8 cellular contexts compared by ENCODE assay signal in the genomic region with DNA sequence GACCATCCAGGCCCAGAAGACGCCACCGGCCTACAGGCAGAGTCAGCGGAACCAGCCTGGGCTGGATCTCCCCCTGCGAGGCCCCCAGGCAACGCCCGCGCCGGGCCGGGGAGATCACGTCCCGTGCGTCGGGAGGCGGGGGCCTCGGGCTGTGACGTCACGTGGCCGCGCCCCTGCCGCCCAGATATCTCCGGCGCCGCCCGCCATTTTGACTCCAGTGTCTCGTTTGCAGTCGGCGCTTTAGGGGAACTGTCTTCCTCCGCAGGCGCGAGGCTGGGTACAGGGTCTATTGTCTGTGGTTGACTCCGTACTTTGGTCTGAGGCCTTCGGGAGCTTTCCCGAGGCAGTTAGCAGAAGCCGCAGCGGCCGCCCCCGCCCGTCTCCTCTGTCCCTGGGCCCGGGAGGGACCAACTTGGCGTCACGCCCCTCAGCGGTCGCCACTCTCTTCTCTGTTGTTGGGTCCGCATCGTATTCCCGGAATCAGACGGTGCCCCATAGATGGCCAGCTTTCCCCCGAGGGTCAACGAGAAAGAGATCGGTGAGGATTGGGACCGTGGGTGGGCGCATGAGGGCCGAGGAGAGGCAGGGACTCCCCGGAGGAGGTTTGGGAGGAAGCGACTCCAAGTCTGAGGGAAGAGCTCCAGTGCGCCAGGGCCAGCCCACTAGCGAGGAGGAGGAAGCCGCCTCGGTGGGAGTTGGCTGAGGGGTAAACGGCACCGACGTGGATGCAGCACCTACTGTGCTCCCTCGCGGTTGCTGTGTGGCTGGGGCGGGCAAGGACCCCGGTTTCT. TPM values are rescaled to one million over a fixed set of nuclear protein-coding genes. Genes with fewer than 3 reads are reported as not detected.
DNase-seq lines count a peak whose midpoint lies in the region; ATAC-seq and TF ChIP-seq lines count a peak whose summit lies in the region.

A gene with protein sequence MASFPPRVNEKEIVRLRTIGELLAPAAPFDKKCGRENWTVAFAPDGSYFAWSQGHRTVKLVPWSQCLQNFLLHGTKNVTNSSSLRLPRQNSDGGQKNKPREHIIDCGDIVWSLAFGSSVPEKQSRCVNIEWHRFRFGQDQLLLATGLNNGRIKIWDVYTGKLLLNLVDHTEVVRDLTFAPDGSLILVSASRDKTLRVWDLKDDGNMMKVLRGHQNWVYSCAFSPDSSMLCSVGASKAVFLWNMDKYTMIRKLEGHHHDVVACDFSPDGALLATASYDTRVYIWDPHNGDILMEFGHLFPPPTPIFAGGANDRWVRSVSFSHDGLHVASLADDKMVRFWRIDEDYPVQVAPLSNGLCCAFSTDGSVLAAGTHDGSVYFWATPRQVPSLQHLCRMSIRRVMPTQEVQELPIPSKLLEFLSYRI (plus strand): TSS at position 217 of the 791 bp plus-strand sequence. CDS start 282 bp downstream, at position 499.

- no peaks in the 10 kb centered on the region for H3K9me3 ChIP-seq in hepatocyte (ENCODE audit: low read depth)

- peaks cover 47% of the 10 kb centered on the region for H3K79me2 ChIP-seq in hepatocyte

- no peaks in the 10 kb centered on the region for H3K9me2 ChIP-seq in hepatocyte (replicated peaks; ENCODE audit: insufficient read depth)

- ATAC-seq in HG03039 (IDR thresholded peaks at IDR 0.05; ENCODE audit: unreplicated experiment) = peak; percentile 74

- WGBS in hepatocyte (ENCODE audit: low lambda C conversion rate, missing lambda C conversion rate) = 2% methylated on average over 53 of the region's 66 CpGs

- TF ChIP-seq CTCF in hepatocyte (IDR thresholded peaks at IDR 0.05; ENCODE audit: poor library complexity) = peak; percentile 15

- peaks cover 39% of the 10 kb centered on the region for H4K20me1 ChIP-seq in hepatocyte (ENCODE audit: insufficient read depth, poor library complexity, severe bottlenecking)

- H3K27ac ChIP-seq in hepatocyte = peak within 1 kb of the TSS; percentile 100

- H2AFZ ChIP-seq in hepatocyte = peak within 1 kb of the TSS; percentile 53

- H3K4me1 ChIP-seq in hepatocyte (ENCODE audit: insufficient read depth) = peaks cover 28% of the 10 kb centered on the region

- peak within 1 kb of the TSS; percentile 82 for H3K4me2 ChIP-seq in hepatocyte

- peak; percentile 91 for DNase-seq in SIG-M5 treated with dmso at 0.1 percent for 504 hours (lab: John Stamatoyannopoulos, UW; ENCODE audit: unreplicated experiment)
- DNase-seq in SIG-M5 (lab: John Stamatoyannopoulos, UW) = no peak
- DNase-seq in NCI-H2029 treated with DMSO at 0.1 percent for 48 hours (lab: John Stamatoyannopoulos, UW) = peak; percentile 71
- DNase-seq in T1000 (lab: John Stamatoyannopoulos, UW) = peak; percentile 97
- DNase-seq in astrocyte of the hippocampus (ENCODE audit: low read depth, low spot score) = peak; percentile 97
- peak; percentile 98 for DNase-seq in hepatocyte (ENCODE audit: low spot score)
- DNase-seq in retina = peak; percentile 99

- no peaks in the 10 kb centered on the region for H3K36me3 ChIP-seq in hepatocyte (replicated peaks; ENCODE audit: insufficient read depth, low read depth)

- peak within 1 kb of the TSS; percentile 78 for H3K4me3 ChIP-seq in hepatocyte

- no peaks in the 10 kb centered on the region for H3K27me3 ChIP-seq in hepatocyte

RNA-seq across cellular contexts. Expression of the gene that starts here (rescaled TPM):
- 179 and 214 TPM in 2 replicates for total RNA-seq in hepatocyte
- 161 and 206 TPM in 2 replicates for polyA plus RNA-seq in hepatocyte
